ENCODE assay signal across 8 cellular contexts in the genomic region with DNA sequence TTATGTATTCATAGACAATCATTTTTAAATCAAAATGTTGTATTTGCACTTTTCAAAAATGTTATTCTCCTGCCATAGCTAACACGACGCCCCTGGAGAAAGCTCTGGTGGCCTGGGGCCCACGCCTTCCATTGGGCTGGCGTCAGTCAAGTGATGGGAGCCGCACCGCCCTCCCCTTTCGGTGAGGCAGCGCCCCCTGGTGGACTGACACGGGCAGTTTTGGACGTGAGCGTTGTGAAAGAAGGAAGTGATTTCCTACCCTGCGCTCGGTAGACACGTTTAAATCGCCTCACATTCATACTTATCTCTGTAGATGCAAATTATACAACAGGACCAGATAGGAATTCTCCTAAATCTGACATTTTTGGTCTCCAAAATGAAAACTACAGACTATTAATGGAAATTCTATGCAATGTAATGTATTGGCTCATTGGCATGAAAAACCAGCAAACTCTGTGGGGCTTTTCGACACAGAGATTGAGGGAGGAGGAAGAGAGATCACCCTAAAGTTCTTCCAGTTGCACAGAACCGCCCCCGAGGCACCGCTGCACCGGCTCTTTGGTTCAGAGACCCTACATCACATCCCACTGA.
A peak's percentile ranks its signal among the peaks of the same experiment; 100 is the strongest.
DNase-seq lines count a peak whose midpoint lies in the region; ATAC-seq, FAIRE-seq and TF ChIP-seq lines count a peak whose summit lies in the region.

No MANE protein-coding gene starts in this region.

- CTCF ChIA-PET in endothelial cell of umbilical vein (lab: Charles Lee) = interaction anchor here (0.7 to 2.2 kb wide), 3 partner anchors 289 to 1638 kb away, joined by 4 to 15 read pairs (median 4); no protein-coding TSS in a partner anchor

- H4K20me1 ChIP-seq in endothelial cell of umbilical vein (replicated peaks; ENCODE audit: control insufficient read depth, extremely low read depth, insufficient read depth, low read length) (no peaks in the 10 kb centered on the region), neural cell (ENCODE audit: insufficient read depth) (no peaks in the 10 kb centered on the region)

- no peaks in the 10 kb centered on the region for H3K4me1 ChIP-seq in endothelial cell of umbilical vein (ENCODE audit: control insufficient read depth, extremely low read depth, insufficient read depth, low read length)
- H3K4me1 ChIP-seq in aorta (ENCODE audit: control insufficient read depth in 1 of 2, insufficient read depth in 2 of 2, low read length in 2 of 2) = no peaks in the 10 kb centered on the region

- DNase-seq in GM06990 (ENCODE audit: extremely low read depth, insufficient read length) (peak; percentile 20), HuH-7 (ENCODE audit: low spot score) (peak; percentile 58), SK-N-DZ (ENCODE audit: low spot score) (peak; percentile 71), endothelial cell of umbilical vein (ENCODE audit: low read depth, low spot score) (peak; percentile 7), aorta (peak; percentile 55 to 82), glomerular visceral epithelial cell (ENCODE audit: extremely low spot score) (no peak)

- H3K27me3 ChIP-seq in GM06990 (replicated peaks; ENCODE audit: control insufficient read depth, insufficient read depth, low read length) = no peaks in the 10 kb centered on the region
- no peaks in the 10 kb centered on the region for H3K27me3 ChIP-seq in endothelial cell of umbilical vein (ENCODE audit: control insufficient read depth in 2 of 2, insufficient read depth in 2 of 2, low read length in 2 of 2)
- H3K27me3 ChIP-seq in neural cell (ENCODE audit: insufficient read depth, low read depth, low read length) = no peaks in the 10 kb centered on the region
- peaks cover 0 to 1% of the 10 kb centered on the region in 2 donors for H3K27me3 ChIP-seq in aorta (ENCODE audit: control insufficient read depth in 1 of 2, insufficient read depth in 2 of 2, low read length in 1 of 2)

- H3K27ac ChIP-seq in endothelial cell of umbilical vein (ENCODE audit: insufficient read depth, low read depth, low read length) (no peak overlapping the region), neural cell (ENCODE audit: low read length) (no peak overlapping the region), aorta (ENCODE audit: low read depth in 1 of 2, low read length in 2 of 2) (no peak overlapping the region)

- H2AFZ ChIP-seq in endothelial cell of umbilical vein (ENCODE audit: low read depth, low read length) (no peak overlapping the region), neural cell (ENCODE audit: low read depth, low read length) (no peak overlapping the region)

- no peaks in the 10 kb centered on the region for H3K9me1 ChIP-seq in endothelial cell of umbilical vein (replicated peaks; ENCODE audit: control insufficient read depth, extremely low read depth, insufficient read depth, low read length)

- dilution Hi-C loops in endothelial cell of umbilical vein (cut with MboI; ENCODE audit: extremely low pct_ligation_motif_present, low sequenced_read_pairs) = no loop called here

- intact Hi-C loops in endothelial cell of umbilical vein (cut with micrococcal nuclease) (no loop called here), aorta (cut with DNase I) (no loop called here)

- no peak for TF ChIP-seq EP300 in neural cell (conservative IDR thresholded peaks at IDR 0.05; ENCODE audit: poor library complexity, severe bottlenecking)

- TF ChIP-seq CTCF in GM06990 (IDR thresholded peaks at IDR 0.05; ENCODE audit: insufficient read depth, low read length, poor library complexity, severe bottlenecking) (peak; percentile 33), endothelial cell of umbilical vein (IDR thresholded peaks at IDR 0.05; ENCODE audit: extremely low read depth in 1 of 2, insufficient read depth in 1 of 2, low read depth in 1 of 2, low read length in 2 of 2) (peak; percentile 39 to 59), neural cell (IDR thresholded peaks at IDR 0.05; ENCODE audit: poor library complexity, severe bottlenecking) (peak; percentile 69)

- H3K9me2 ChIP-seq in neural cell (ENCODE audit: insufficient read depth, low read length) = no peaks in the 10 kb centered on the region

- H3K79me2 ChIP-seq in endothelial cell of umbilical vein (ENCODE audit: control insufficient read depth, insufficient read depth, low read length) (no peaks in the 10 kb centered on the region), neural cell (replicated peaks; ENCODE audit: insufficient read depth, low read length) (no peaks in the 10 kb centered on the region)

- no peak for FAIRE-seq in endothelial cell of umbilical vein (lab: Jason Lieb, UNC)

- H3K36me3 ChIP-seq in GM06990 (ENCODE audit: control insufficient read depth, insufficient read depth, low read length) (no peaks in the 10 kb centered on the region), endothelial cell of umbilical vein (ENCODE audit: control insufficient read depth in 2 of 2, extremely low read depth in 1 of 2, insufficient read depth in 2 of 2, low read length in 2 of 2) (no peaks in the 10 kb centered on the region), neural cell (ENCODE audit: insufficient read depth, low read length) (no peaks in the 10 kb centered on the region), aorta (ENCODE audit: control insufficient read depth in 1 of 2, insufficient read depth in 2 of 2, low read length in 1 of 2) (no peaks in the 10 kb centered on the region)

- BruUV-seq in endothelial cell of umbilical vein (replicated peaks; lab: Mats Ljungman, UMichigan) = no TSS peak

- peak; percentile 75 for TF ChIP-seq RAD21 in neural cell (conservative IDR thresholded peaks at IDR 0.05)

- no peak for TF ChIP-seq POLR2A in endothelial cell of umbilical vein (IDR thresholded peaks at IDR 0.05; ENCODE audit: low read depth, low read length)

- H3K4me3 ChIP-seq in GM06990 (replicated peaks; ENCODE audit: low read depth, low read length) (no peak overlapping the region), endothelial cell of umbilical vein (replicated peaks in 1 of 3; ENCODE audit: insufficient read depth in 1 of 3, low read depth in 1 of 3, low read length in 3 of 3) (no peak overlapping the region), neural cell (ENCODE audit: low read length) (no peak overlapping the region), aorta (ENCODE audit: low read length in 2 of 2) (no peak overlapping the region)

- 17% methylated on average over 20 of the region's 20 CpGs for WGBS in aorta, 2 donors

- H3K9ac ChIP-seq in endothelial cell of umbilical vein (replicated peaks; ENCODE audit: extremely low read depth, insufficient read depth, low read length) (no peak overlapping the region), neural cell (ENCODE audit: low read length) (no peak overlapping the region)

- ATAC-seq in GM21447 (IDR thresholded peaks at IDR 0.05; ENCODE audit: unreplicated experiment) (peak; percentile 96), aorta (ENCODE audit: low FRiP score) (no peak)

- H3K9me3 ChIP-seq in endothelial cell of umbilical vein (replicated peaks; ENCODE audit: control insufficient read depth, insufficient read depth, low read length) (peaks cover 2% of the 10 kb centered on the region), neural cell (ENCODE audit: low read length) (no peaks in the 10 kb centered on the region), aorta (ENCODE audit: control insufficient read depth, low read length) (no peaks in the 10 kb centered on the region)

- no peaks in the 10 kb centered on the region for H3F3A ChIP-seq in neural cell (ENCODE audit: insufficient read depth, low read length, poor library complexity, severe bottlenecking)

- POLR2A ChIA-PET in endothelial cell of umbilical vein (lab: Charles Lee) = no interaction called here

- H3K4me2 ChIP-seq in endothelial cell of umbilical vein (ENCODE audit: insufficient read depth, low read length) (no peak overlapping the region), neural cell (ENCODE audit: low read length) (no peak overlapping the region)

TF ChIP-seq in endothelial cell of umbilical vein, 7 proteins besides CTCF, POLR2A, EP300 and RAD21:
- TF ChIP-seq GATA2 (IDR thresholded peaks at IDR 0.05; ENCODE audit: insufficient read depth, insufficient read length, low read depth, low read length) (no peak), POLR2AphosphoS5 (IDR thresholded peaks at IDR 0.05; ENCODE audit: insufficient read depth, low read depth, low read length) (no peak)
- TF ChIP-seq, protein P1, sequence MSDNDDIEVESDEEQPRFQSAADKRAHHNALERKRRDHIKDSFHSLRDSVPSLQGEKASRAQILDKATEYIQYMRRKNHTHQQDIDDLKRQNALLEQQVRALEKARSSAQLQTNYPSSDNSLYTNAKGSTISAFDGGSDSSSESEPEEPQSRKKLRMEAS (IDR thresholded peaks at IDR 0.05; ENCODE audit: insufficient read depth, insufficient read length) = no peak

TF ChIP-seq in neural cell, 6 proteins besides CTCF, POLR2A, EP300 and RAD21:
- TF ChIP-seq POLR2AphosphoS5 (IDR thresholded peaks at IDR 0.05) (no peak), TAF1 (IDR thresholded peaks at IDR 0.05; ENCODE audit: low read depth) (no peak), SMC3 (conservative IDR thresholded peaks at IDR 0.05; ENCODE audit: poor library complexity) (peak; percentile 77), EZH2 (IDR thresholded peaks at IDR 0.05; ENCODE audit: borderline replicate concordance, insufficient read depth, low read length, poor library complexity, severe bottlenecking) (no peak), MXI1 (conservative IDR thresholded peaks at IDR 0.05; ENCODE audit: poor library complexity, severe bottlenecking) (no peak)
- TF ChIP-seq, protein P2, sequence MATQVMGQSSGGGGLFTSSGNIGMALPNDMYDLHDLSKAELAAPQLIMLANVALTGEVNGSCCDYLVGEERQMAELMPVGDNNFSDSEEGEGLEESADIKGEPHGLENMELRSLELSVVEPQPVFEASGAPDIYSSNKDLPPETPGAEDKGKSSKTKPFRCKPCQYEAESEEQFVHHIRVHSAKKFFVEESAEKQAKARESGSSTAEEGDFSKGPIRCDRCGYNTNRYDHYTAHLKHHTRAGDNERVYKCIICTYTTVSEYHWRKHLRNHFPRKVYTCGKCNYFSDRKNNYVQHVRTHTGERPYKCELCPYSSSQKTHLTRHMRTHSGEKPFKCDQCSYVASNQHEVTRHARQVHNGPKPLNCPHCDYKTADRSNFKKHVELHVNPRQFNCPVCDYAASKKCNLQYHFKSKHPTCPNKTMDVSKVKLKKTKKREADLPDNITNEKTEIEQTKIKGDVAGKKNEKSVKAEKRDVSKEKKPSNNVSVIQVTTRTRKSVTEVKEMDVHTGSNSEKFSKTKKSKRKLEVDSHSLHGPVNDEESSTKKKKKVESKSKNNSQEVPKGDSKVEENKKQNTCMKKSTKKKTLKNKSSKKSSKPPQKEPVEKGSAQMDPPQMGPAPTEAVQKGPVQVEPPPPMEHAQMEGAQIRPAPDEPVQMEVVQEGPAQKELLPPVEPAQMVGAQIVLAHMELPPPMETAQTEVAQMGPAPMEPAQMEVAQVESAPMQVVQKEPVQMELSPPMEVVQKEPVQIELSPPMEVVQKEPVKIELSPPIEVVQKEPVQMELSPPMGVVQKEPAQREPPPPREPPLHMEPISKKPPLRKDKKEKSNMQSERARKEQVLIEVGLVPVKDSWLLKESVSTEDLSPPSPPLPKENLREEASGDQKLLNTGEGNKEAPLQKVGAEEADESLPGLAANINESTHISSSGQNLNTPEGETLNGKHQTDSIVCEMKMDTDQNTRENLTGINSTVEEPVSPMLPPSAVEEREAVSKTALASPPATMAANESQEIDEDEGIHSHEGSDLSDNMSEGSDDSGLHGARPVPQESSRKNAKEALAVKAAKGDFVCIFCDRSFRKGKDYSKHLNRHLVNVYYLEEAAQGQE (IDR thresholded peaks at IDR 0.05; ENCODE audit: borderline replicate concordance) = no peak
